Comparison of ENCODE assay signal across 8 cellular contexts in the genomic region with DNA sequence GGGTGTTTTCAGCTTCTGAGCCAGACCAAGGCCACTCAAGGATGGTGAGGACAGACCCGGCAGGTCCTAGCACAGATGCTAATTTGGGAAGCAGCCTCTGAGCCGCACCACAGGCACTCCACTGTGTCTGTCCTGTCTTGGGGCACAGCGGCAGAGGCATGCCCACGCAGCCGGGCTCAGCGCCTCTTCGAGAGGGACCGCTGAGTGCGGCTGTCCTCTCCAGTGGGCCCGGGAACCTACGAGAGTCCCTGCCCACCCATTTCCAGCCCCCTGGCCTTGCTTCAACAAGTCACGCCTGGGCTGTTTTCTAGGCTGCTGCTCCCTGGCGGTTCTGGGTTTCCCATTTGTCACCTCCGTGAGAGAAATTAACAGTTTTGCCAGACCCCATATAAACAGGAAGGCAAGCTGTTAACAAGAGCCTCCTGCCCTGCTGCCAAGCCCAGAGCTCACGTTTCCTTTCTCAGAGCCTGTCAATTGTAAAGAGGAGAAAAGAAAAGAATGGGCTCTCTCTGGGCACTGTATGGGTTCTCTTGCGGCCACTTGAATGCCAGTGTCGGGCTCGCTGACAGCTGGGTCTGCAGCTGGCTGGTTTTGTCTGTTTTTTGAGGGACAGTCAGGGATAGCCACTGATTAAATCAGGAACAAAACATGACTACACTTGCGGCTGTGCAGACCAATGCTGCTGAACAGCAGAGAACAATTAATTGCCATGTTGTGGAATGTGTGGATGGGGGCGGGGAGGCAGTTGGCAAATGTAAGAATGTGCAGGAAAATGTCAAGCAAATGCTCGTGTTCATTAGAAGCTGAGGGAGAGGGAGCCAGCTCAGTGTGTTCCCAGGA. TPM values are rescaled to one million over a fixed set of nuclear protein-coding genes. Genes with fewer than 3 reads are reported as not detected.
A peak's percentile ranks its signal among the peaks of the same experiment; 100 is the strongest.
DNase-seq lines count a peak whose midpoint lies in the region; ATAC-seq and TF ChIP-seq lines count a peak whose summit lies in the region.

No MANE protein-coding gene starts in this region.

- H3K36me3 Mint-ChIP-seq in activated CD4-positive, alpha-beta T cell treated with anti-CD3 and anti-CD28 coated beads for 36 hours (ENCODE audit: low read depth), result no peaks in the 10 kb centered on the region

- H3K27ac Mint-ChIP-seq in activated CD4-positive, alpha-beta T cell treated with anti-CD3 and anti-CD28 coated beads for 36 hours, result no peak overlapping the region

- H3K4me1 ChIP-seq in body of pancreas, result peaks cover 28% of the 10 kb centered on the region

- intact Hi-C loops in body of pancreas (cut with DNase I), result loop anchor here (10.0 kb wide), 1 partner anchor 219 kb away; no protein-coding TSS in a partner anchor
- intact Hi-C loops in activated CD4-positive, alpha-beta T cell treated with anti-CD3 and anti-CD28 coated beads for 36 hours (cut with DNase I, micrococcal nuclease), result no loop called here

- 51% methylated on average over 19 to 21 of the region's 21 CpGs for WGBS in body of pancreas, 2 donors

- no peak for TF ChIP-seq CTCF in body of pancreas (IDR thresholded peaks at IDR 0.05)

- peaks cover 10% of the 10 kb centered on the region for H3K27me3 Mint-ChIP-seq in activated CD4-positive, alpha-beta T cell treated with anti-CD3 and anti-CD28 coated beads for 36 hours

- H3K27ac ChIP-seq in body of pancreas (peak overlapping the region in 3 of 4 donors; percentile 44 to 60 (median 57)), temporal lobe (ENCODE audit: low read depth, low read length) (peak overlapping the region; percentile 59)

- no peaks in the 10 kb centered on the region for H3K9me3 ChIP-seq in body of pancreas

- ATAC-seq in body of pancreas, result peak; percentile 71
- ATAC-seq in GM21619 (IDR thresholded peaks at IDR 0.05; ENCODE audit: unreplicated experiment), result no peak
- ATAC-seq in activated CD4-positive, alpha-beta T cell treated with anti-CD3 and anti-CD28 coated beads for 36 hours, result no peak

- H3K4me3 ChIP-seq in body of pancreas, result no peak overlapping the region

- H3K9me3 Mint-ChIP-seq in activated CD4-positive, alpha-beta T cell treated with anti-CD3 and anti-CD28 coated beads for 36 hours (ENCODE audit: low read depth), result no peaks in the 10 kb centered on the region

- no peak overlapping the region for H3K4me3 Mint-ChIP-seq in activated CD4-positive, alpha-beta T cell treated with anti-CD3 and anti-CD28 coated beads for 36 hours

- no peak for TF ChIP-seq POLR2A in body of pancreas (IDR thresholded peaks at IDR 0.05)

- H3K27me3 ChIP-seq in body of pancreas, result no peaks in the 10 kb centered on the region

- H3K36me3 ChIP-seq in body of pancreas (replicated peaks in 1 of 2; ENCODE audit: insufficient read depth in 1 of 2, low read depth in 2 of 2), result no peaks in the 10 kb centered on the region

- CTCF ChIA-PET in activated CD4-positive, alpha-beta T cell treated with anti-CD3 and anti-CD28 coated beads for 36 hours (lab: Charles Lee), result interaction anchor here (0.6 to 1.0 kb wide), 3 partner anchors 12 to 537 kb away, joined by 3 to 4 read pairs (median 3); no protein-coding TSS in a partner anchor

- H3K4me1 Mint-ChIP-seq in activated CD4-positive, alpha-beta T cell treated with anti-CD3 and anti-CD28 coated beads for 36 hours, result peaks cover 5% of the 10 kb centered on the region

- peak; percentile 9 for DNase-seq in activated CD4-positive, alpha-beta T cell treated with anti-CD3 and anti-CD28 coated beads for 48 hours
- DNase-seq in activated CD4-positive, alpha-beta T cell treated with anti-CD3 and anti-CD28 coated beads for 4 hours, result no peak
- DNase-seq in body of pancreas (peak; percentile 33 to 52 (median 46)), lung microvascular endothelial cell (ENCODE audit: low read depth in 2 of 2) (peak; percentile 76 to 88), H4 (ENCODE audit: low spot score) (no peak)
- DNase-seq in activated CD4-positive, alpha-beta T cell treated with anti-CD3 and anti-CD28 coated beads for 36 hours, result no peak

- POLR2A ChIA-PET in activated CD4-positive, alpha-beta T cell treated with anti-CD3 and anti-CD28 coated beads for 36 hours (lab: Charles Lee), result no interaction called here

RNA-seq across cellular contexts. Expression of gene TMEM17, which starts 30.6 kb away (rescaled TPM):
- total RNA-seq in body of pancreas (1 to 10 TPM; 2.3 to 3.3 TPM), lung microvascular endothelial cell (0.99 and 1.1 TPM in 2 replicates), temporal lobe (4.4 TPM)
- 2.6 and 2.8 TPM in 2 replicates for total RNA-seq in H4 (2014; rRNA removed; shearing (Covaris generic))
- under 1 TPM; 0.18 to 0.25 TPM for total RNA-seq in activated CD4-positive, alpha-beta T cell treated with anti-CD3 and anti-CD28 coated beads for 36 hours

Comparison
In these comparisons a context has a peak if more than half of its experiments do, and no peak if none do; other contexts are left out.
1. DNase-seq: peak in activated CD4-positive, alpha-beta T cell treated with anti-CD3 and anti-CD28 coated beads for 48 hours (single experiment), body of pancreas (4 of 4) and lung microvascular endothelial cell (2 of 2); none in activated CD4-positive, alpha-beta T cell treated with anti-CD3 and anti-CD28 coated beads for 4 hours (0 of 2), H4 (single experiment) and activated CD4-positive, alpha-beta T cell treated with anti-CD3 and anti-CD28 coated beads for 36 hours (single experiment).